Comparison of ENCODE assay signal across 1 cellular context in the genomic region with DNA sequence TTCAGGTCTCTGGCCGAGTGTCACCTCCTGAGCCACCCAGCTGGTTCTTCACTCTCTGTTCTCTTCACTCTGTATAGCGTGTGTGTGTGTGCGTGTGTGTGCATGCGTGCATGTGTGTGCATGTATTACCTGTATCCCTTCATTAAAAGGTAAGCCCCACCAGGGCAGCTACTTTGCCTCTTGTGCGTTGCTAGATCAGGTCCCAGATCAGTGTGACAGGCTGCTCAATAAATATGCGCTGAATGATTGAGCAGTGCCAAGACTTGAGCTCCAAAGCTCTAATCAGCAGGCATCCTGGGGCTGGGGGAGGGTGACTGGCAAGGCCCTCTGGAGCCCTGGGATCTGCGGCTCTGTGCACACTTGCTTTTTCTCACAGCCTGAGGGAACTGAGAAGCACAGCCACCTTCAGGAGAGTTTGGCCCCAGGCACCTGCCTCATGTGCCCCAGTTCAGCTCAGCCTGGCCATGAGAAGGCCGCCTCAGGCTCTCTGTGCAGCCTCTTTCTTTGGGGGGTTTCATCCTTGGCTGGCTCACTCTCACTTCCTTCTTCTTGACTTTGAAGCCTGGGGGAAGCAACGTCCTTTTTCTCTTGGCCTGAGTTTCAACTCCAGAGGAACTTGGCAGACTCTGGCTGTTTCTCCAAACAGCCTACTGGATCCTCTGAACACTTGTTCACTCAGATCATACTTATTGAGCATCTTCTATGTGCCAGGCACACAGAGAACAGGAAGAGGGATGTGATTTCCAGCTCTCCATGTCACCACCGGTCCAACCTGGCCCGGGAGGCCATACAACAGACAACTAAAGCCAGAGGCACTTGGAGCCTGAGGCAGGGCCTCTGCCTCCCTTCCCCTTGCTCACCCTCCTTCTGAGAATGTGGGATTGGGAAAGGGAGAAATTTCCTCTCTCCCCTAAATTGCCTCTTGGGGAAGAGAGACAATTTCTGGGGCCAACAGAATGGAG.
A peak's percentile ranks its signal among the peaks of the same experiment; 100 is the strongest.
TF ChIP-seq lines count a peak whose summit lies in the region.

No MANE protein-coding gene starts in this region.

TF ChIP-seq in GM12878, 131 proteins besides CTCF, POLR2A, EP300 and RAD21 (continued from another document):
- TF ChIP-seq, protein P1, sequence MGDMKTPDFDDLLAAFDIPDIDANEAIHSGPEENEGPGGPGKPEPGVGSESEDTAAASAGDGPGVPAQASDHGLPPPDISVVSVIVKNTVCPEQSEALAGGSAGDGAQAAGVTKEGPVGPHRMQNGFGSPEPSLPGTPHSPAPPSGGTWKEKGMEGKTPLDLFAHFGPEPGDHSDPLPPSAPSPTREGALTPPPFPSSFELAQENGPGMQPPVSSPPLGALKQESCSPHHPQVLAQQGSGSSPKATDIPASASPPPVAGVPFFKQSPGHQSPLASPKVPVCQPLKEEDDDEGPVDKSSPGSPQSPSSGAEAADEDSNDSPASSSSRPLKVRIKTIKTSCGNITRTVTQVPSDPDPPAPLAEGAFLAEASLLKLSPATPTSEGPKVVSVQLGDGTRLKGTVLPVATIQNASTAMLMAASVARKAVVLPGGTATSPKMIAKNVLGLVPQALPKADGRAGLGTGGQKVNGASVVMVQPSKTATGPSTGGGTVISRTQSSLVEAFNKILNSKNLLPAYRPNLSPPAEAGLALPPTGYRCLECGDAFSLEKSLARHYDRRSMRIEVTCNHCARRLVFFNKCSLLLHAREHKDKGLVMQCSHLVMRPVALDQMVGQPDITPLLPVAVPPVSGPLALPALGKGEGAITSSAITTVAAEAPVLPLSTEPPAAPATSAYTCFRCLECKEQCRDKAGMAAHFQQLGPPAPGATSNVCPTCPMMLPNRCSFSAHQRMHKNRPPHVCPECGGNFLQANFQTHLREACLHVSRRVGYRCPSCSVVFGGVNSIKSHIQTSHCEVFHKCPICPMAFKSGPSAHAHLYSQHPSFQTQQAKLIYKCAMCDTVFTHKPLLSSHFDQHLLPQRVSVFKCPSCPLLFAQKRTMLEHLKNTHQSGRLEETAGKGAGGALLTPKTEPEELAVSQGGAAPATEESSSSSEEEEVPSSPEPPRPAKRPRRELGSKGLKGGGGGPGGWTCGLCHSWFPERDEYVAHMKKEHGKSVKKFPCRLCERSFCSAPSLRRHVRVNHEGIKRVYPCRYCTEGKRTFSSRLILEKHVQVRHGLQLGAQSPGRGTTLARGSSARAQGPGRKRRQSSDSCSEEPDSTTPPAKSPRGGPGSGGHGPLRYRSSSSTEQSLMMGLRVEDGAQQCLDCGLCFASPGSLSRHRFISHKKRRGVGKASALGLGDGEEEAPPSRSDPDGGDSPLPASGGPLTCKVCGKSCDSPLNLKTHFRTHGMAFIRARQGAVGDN (IDR thresholded peaks at IDR 0.05): peak; percentile 85
- TF ChIP-seq IRF4 (IDR thresholded peaks at IDR 0.05; ENCODE audit: low read depth, low read length) (peak; percentile 73), NBN (IDR thresholded peaks at IDR 0.05) (0 out of 2 replicates have a peak, but pooled peaks have one; percentile 53), SMARCA5 (IDR thresholded peaks at IDR 0.05) (peak; percentile 36; the same call in 1 of the 2 replicates)
